Comparison of ENCODE assay signal across 26 cellular contexts in genomic region chr6:88916615-88917198, GRCh38. TPM values are rescaled to one million over a fixed set of nuclear protein-coding genes. Genes with fewer than 3 reads are reported as not detected.
A peak's percentile ranks its signal among the peaks of the same experiment; 100 is the strongest.
DNase-seq lines count a peak whose midpoint lies in the region; ATAC-seq, FAIRE-seq and TF ChIP-seq lines count a peak whose summit lies in the region.
"Had no signal": no experiment of that assay in that cellular context is flagged by ENCODE, and none has a peak within 500 bp of the region (broad histone marks: within the 10 kb centered on the region; RNA-seq: fewer than 3 reads in every experiment).

No MANE protein-coding gene starts in this region.

- H3K9me1 ChIP-seq in keratinocyte (ENCODE audit: control insufficient read depth, extremely low read depth, insufficient read depth, low read length): no peaks in the 10 kb centered on the region

- H3K27ac ChIP-seq in VCaP (peak overlapping the region; percentile 76), keratinocyte (ENCODE audit: control insufficient read depth, insufficient read depth, low read length) (no peak overlapping the region)
- H3K27ac ChIP-seq: cardiac muscle cell, ovary, upper lobe of left lung had no signal

- no peak for TF ChIP-seq CTCF in VCaP (conservative IDR thresholded peaks at IDR 0.05)
- no peak for TF ChIP-seq CTCF in keratinocyte (optimal IDR thresholded peaks at IDR 0.05 in 1 of 3, IDR thresholded peaks at IDR 0.05 in 1 of 3, conservative IDR thresholded peaks at IDR 0.05 in 1 of 3; ENCODE audit: extremely low read depth in 1 of 3, insufficient read depth in 2 of 3, low read length in 3 of 3)

- H3K27me3 ChIP-seq in keratinocyte (ENCODE audit: control insufficient read depth, extremely low read depth, insufficient read depth, low read length): no peaks in the 10 kb centered on the region
- H3K27me3 ChIP-seq: cardiac muscle cell, ovary, upper lobe of left lung had no signal

- H2AFZ ChIP-seq in keratinocyte (ENCODE audit: control insufficient read depth, low read length): no peak overlapping the region
- H2AFZ ChIP-seq: GM23338 had no signal

- H3K36me3 ChIP-seq in keratinocyte (ENCODE audit: control insufficient read depth in 2 of 2, extremely low read depth in 1 of 2, insufficient read depth in 2 of 2, low read length in 2 of 2): no peaks in the 10 kb centered on the region
- H3K36me3 ChIP-seq: cardiac muscle cell, ovary, upper lobe of left lung had no signal

- no peak overlapping the region for H3K4me3 ChIP-seq in keratinocyte (ENCODE audit: control insufficient read depth in 2 of 3, extremely low read depth in 1 of 3, insufficient read depth in 2 of 3, low read depth in 1 of 3, low read length in 3 of 3)
- H3K4me3 ChIP-seq: cardiac muscle cell, GM23338, ovary, upper lobe of left lung had no signal

- no peak overlapping the region for H3K4me2 ChIP-seq in keratinocyte (ENCODE audit: control insufficient read depth, extremely low read depth, insufficient read depth, low read depth, low read length)
- H3K4me2 ChIP-seq: GM23338 had no signal

- DNase-seq in activated CD4-positive, CD25-positive, alpha-beta regulatory T cell treated with anti-CD3 and anti-CD28 coated beads, Interleukin-2, amount 50 U/mL, for 72 hours: no peak
- DNase-seq in HPDE6-E6E7 (ENCODE audit: extremely low spot score) (peak; percentile 23), keratinocyte (ENCODE audit: low read depth, low spot score) (no peak), NCI-H1930 (lab: John Stamatoyannopoulos, UW) (no peak), NCI-H226 (no peak)
- DNase-seq: activated CD8-positive, alpha-beta memory T cell treated with anti-CD3 and anti-CD28 coated beads, Interleukin-2, amount 50 U/mL, for 48 hours; activated effector memory CD4-positive, alpha-beta T cell treated with anti-CD3 and anti-CD28 coated beads, Interleukin-2, amount 50 U/mL, for 16 hours; amniotic stem cell; cortex of kidney; glutamatergic neuron; NCI-H146; NCI-H2171; NCI-H526 treated with DMSO at 0.1 percent for 48 hours; ovary; right cardiac atrium; stimulated activated CD4-positive, alpha-beta T cell treated with anti-CD3 and anti-CD28 coated beads, Interleukin-4, amount 100 ng/mL, for 4 hours; upper lobe of left lung had no signal

- FAIRE-seq in keratinocyte (lab: Jason Lieb, UNC): peak; percentile 51
- FAIRE-seq: A204.1, HepG2 had no signal

- no peaks in the 10 kb centered on the region for H3K9me3 ChIP-seq in keratinocyte (ENCODE audit: control insufficient read depth, low read depth, low read length)
- H3K9me3 ChIP-seq: ovary, upper lobe of left lung had no signal

- ATAC-seq in activated CD4-positive, CD25-positive, alpha-beta regulatory T cell treated with anti-CD3 and anti-CD28 coated beads, Interleukin-2, amount 50 U/mL, for 24 hours: peak; percentile 67 to 79
- no peak for ATAC-seq in GM21367 (IDR thresholded peaks at IDR 0.05; ENCODE audit: unreplicated experiment)
- ATAC-seq: GM23338; HepG2; left lobe of liver; natural killer cell treated with Interleukin-12 subunit alpha and Interleukin-12 subunit beta and Interleukin-15 and Interleukin-18, amount 100 ng/mL, for 72 hours; right cardiac atrium had no signal

- H3K9ac ChIP-seq in keratinocyte (ENCODE audit: control insufficient read depth, extremely low read depth, insufficient read depth, low read length): no peak overlapping the region

- dilution Hi-C loops in keratinocyte (cut with MboI; ENCODE audit: extremely low pct_ligation_motif_present, low sequenced_read_pairs): no loop called here

- peaks cover 8% of the 10 kb centered on the region for H3K4me1 ChIP-seq in keratinocyte (ENCODE audit: control insufficient read depth, extremely low read depth, insufficient read depth, low read length)
- H3K4me1 ChIP-seq: upper lobe of left lung had no signal

- no peaks in the 10 kb centered on the region for H4K20me1 ChIP-seq in keratinocyte (ENCODE audit: control insufficient read depth, extremely low read depth, insufficient read depth, low read length)

- peaks cover 8% of the 10 kb centered on the region for H3K79me2 ChIP-seq in keratinocyte (ENCODE audit: control insufficient read depth, insufficient read depth, low read length)

RNA-seq across cellular contexts. Expression of gene RNGTT, which starts 46.7 kb away (rescaled TPM):
- 6.3 to 9.7 TPM (median 7.4 TPM) in 3 replicates for polyA plus RNA-seq in keratinocyte
- polyA plus RNA-seq in keratinocyte (2011; ENCODE audit: low read depth): 8.8 TPM
- 4.6 and 7.8 TPM in 2 replicates for polyA plus RNA-seq in keratinocyte (2011; cell fraction: cytosol; rRNA removed)
- polyA plus RNA-seq in keratinocyte (2011; cell fraction: nucleus; rRNA removed): 7.6 and 10.4 TPM in 2 replicates
- polyA plus RNA-seq in keratinocyte (2012; ENCODE audit: low replicate concordance): 5.9 and 10.3 TPM in 2 replicates
- polyA minus RNA-seq in keratinocyte: 2.0 to 17.0 TPM (median 5.1 TPM) in 3 replicates
- 5.0 TPM for polyA minus RNA-seq in keratinocyte (2011; cell fraction: cytosol; rRNA and poly(A)+ RNA removed)
- 10.4 and 20.9 TPM in 2 replicates for polyA minus RNA-seq in keratinocyte (2011; cell fraction: nucleus; rRNA and poly(A)+ RNA removed)
